ENCODE assay signal across 36 cellular contexts in genomic region chr1:20836230-20836629, GRCh38.
"Had no signal": no experiment of that assay in that cellular context is flagged by ENCODE, and none has a peak within 500 bp of the region (broad histone marks: within the 10 kb centered on the region; RNA-seq: fewer than 3 reads in every experiment).

No MANE protein-coding gene starts in this region.

- H3K4me1 ChIP-seq: ascending aorta had no signal

- H3K27me3 Mint-ChIP-seq: activated CD4-positive, alpha-beta memory T cell treated with anti-CD3 and anti-CD28 coated beads, Interleukin-2, amount 10 ng/mL, durations not matched to agents 7 days and 5 days; activated CD4-positive, alpha-beta T cell treated with anti-CD3 and anti-CD28 coated beads for 36 hours; activated CD4-positive, alpha-beta T cell treated with anti-CD3 and anti-CD28 coated beads, Interleukin-2, amount 10 ng/mL, durations not matched to agents 7 days and 5 days; activated CD8-positive, alpha-beta memory T cell treated with anti-CD3 and anti-CD28 coated beads, Interleukin-2, amount 10 ng/mL, durations not matched to agents 7 days and 5 days; activated naive CD8-positive, alpha-beta T cell; activated naive CD8-positive, alpha-beta T cell treated with anti-CD3 and anti-CD28 coated beads, Interleukin-2, amount 10 ng/mL, durations not matched to agents 7 days and 5 days; activated naive CD8-positive, alpha-beta T cell treated with anti-CD3 and anti-CD28 coated beads, Interleukin-2, amount 50 U/mL, for 24 hours; activated T-cell treated with anti-CD3 and anti-CD28 coated beads, Interleukin-2, amount 50 U/mL, for 24 hours; brain; central memory CD8-positive, alpha-beta T cell; T-cell; T-helper 17 cell had no signal

- H3K27ac Mint-ChIP-seq: activated CD4-positive, alpha-beta memory T cell treated with anti-CD3 and anti-CD28 coated beads, Interleukin-2, amount 10 ng/mL, durations not matched to agents 7 days and 5 days; activated CD4-positive, alpha-beta T cell treated with anti-CD3 and anti-CD28 coated beads for 36 hours; activated CD4-positive, alpha-beta T cell treated with anti-CD3 and anti-CD28 coated beads, Interleukin-2, amount 10 ng/mL, durations not matched to agents 7 days and 5 days; activated CD8-positive, alpha-beta memory T cell treated with anti-CD3 and anti-CD28 coated beads, Interleukin-2, amount 10 ng/mL, durations not matched to agents 7 days and 5 days; activated CD8-positive, alpha-beta T cell treated with anti-CD3 and anti-CD28 coated beads, Interleukin-2, amount 10 ng/mL, durations not matched to agents 7 days and 5 days; activated naive CD8-positive, alpha-beta T cell; activated naive CD8-positive, alpha-beta T cell treated with anti-CD3 and anti-CD28 coated beads, Interleukin-2, amount 10 ng/mL, durations not matched to agents 7 days and 5 days; activated naive CD8-positive, alpha-beta T cell treated with anti-CD3 and anti-CD28 coated beads, Interleukin-2, amount 50 U/mL, for 24 hours; activated T-cell treated with anti-CD3 and anti-CD28 coated beads, Interleukin-2, amount 50 U/mL, for 24 hours; activated T-helper 2 cell treated with anti-CD3 and anti-CD28 coated beads, Interferon-gamma antibody, Interleukin-2, Interleukin-4, amounts not matched to agents 10 μg/mL and 5 μg/mL and 100 μg/mL, durations not matched to agents 14 hours and 24 hours and 36 hours; brain; T-cell; T-helper 17 cell had no signal

- H3K27me3 ChIP-seq: ascending aorta, cardiac muscle cell had no signal

- FAIRE-seq: bronchial epithelial cell, TTC549 had no signal

- DNase-seq: activated CD4-positive, alpha-beta memory T cell treated with anti-CD3 and anti-CD28 coated beads, Interleukin-2, amount 10 ng/mL, durations not matched to agents 7 days and 5 days; activated CD4-positive, alpha-beta T cell treated with anti-CD3 and anti-CD28 coated beads for 1 hour; activated CD4-positive, alpha-beta T cell treated with anti-CD3 and anti-CD28 coated beads for 36 hours; activated CD4-positive, alpha-beta T cell treated with anti-CD3 and anti-CD28 coated beads for 48 hours; activated CD4-positive, alpha-beta T cell treated with anti-CD3 and anti-CD28 coated beads, Interleukin-2, amount 10 ng/mL, durations not matched to agents 7 days and 5 days; activated CD4-positive, alpha-beta T cell treated with anti-CD3 and anti-CD28 coated beads, Interleukin-2, amount 50 U/mL, for 48 hours; activated CD4-positive, CD25-positive, alpha-beta regulatory T cell; activated CD8-positive, alpha-beta memory T cell treated with anti-CD3 and anti-CD28 coated beads for 24 hours; activated CD8-positive, alpha-beta memory T cell treated with anti-CD3 and anti-CD28 coated beads, Interleukin-2, amount 10 ng/mL, durations not matched to agents 7 days and 5 days; activated CD8-positive, alpha-beta memory T cell treated with anti-CD3 and anti-CD28 coated beads, Interleukin-2, amount 50 U/mL, for 48 hours; activated CD8-positive, alpha-beta T cell treated with anti-CD3 and anti-CD28 coated beads, Interleukin-2, amount 10 ng/mL, durations not matched to agents 7 days and 5 days; activated effector memory CD4-positive, alpha-beta T cell treated with Interleukin-2 at 50 U/mL for 16 hours; activated gamma-delta T cell; activated naive CD4-positive, alpha-beta T cell treated with anti-CD3 and anti-CD28 coated beads, Interleukin-2, amount 50 U/mL, for 16 hours; activated naive CD4-positive, alpha-beta T cell treated with Interleukin-2 at 50 U/mL for 16 hours; activated naive CD8-positive, alpha-beta T cell treated with anti-CD3 and anti-CD28 coated beads, Interleukin-2, amount 10 ng/mL, durations not matched to agents 7 days and 5 days; activated naive CD8-positive, alpha-beta T cell treated with anti-CD3 and anti-CD28 coated beads, Interleukin-2, amount 50 U/mL, for 24 hours; activated T-cell treated with anti-CD3 and anti-CD28 coated beads, Interleukin-2, amount 50 U/mL, for 24 hours; activated T-cell treated with anti-CD3 and anti-CD28 coated beads, Interleukin-2, amount 50 U/mL, for 48 hours; amygdala; anterior cingulate cortex; caudate nucleus; cerebellar nuclear complex; T-cell; T-helper 17 cell; T-helper 9 cell had no signal

- H3K4me3 Mint-ChIP-seq: activated CD4-positive, alpha-beta memory T cell treated with anti-CD3 and anti-CD28 coated beads, Interleukin-2, amount 10 ng/mL, durations not matched to agents 7 days and 5 days; activated CD4-positive, alpha-beta T cell treated with anti-CD3 and anti-CD28 coated beads for 36 hours; activated CD4-positive, alpha-beta T cell treated with anti-CD3 and anti-CD28 coated beads, Interleukin-2, amount 10 ng/mL, durations not matched to agents 7 days and 5 days; activated CD8-positive, alpha-beta memory T cell treated with anti-CD3 and anti-CD28 coated beads, Interleukin-2, amount 10 ng/mL, durations not matched to agents 7 days and 5 days; activated CD8-positive, alpha-beta T cell treated with anti-CD3 and anti-CD28 coated beads, Interleukin-2, amount 10 ng/mL, durations not matched to agents 7 days and 5 days; activated naive CD8-positive, alpha-beta T cell; activated naive CD8-positive, alpha-beta T cell treated with anti-CD3 and anti-CD28 coated beads, Interleukin-2, amount 10 ng/mL, durations not matched to agents 7 days and 5 days; activated naive CD8-positive, alpha-beta T cell treated with anti-CD3 and anti-CD28 coated beads, Interleukin-2, amount 50 U/mL, for 24 hours; activated T-cell treated with anti-CD3 and anti-CD28 coated beads, Interleukin-2, amount 50 U/mL, for 24 hours; brain; central memory CD8-positive, alpha-beta T cell; T-cell; T-helper 17 cell had no signal

- H3K9me3 ChIP-seq: ascending aorta had no signal

- H3K9me3 Mint-ChIP-seq: activated CD4-positive, alpha-beta memory T cell treated with anti-CD3 and anti-CD28 coated beads, Interleukin-2, amount 10 ng/mL, durations not matched to agents 7 days and 5 days; activated CD4-positive, alpha-beta T cell treated with anti-CD3 and anti-CD28 coated beads, Interleukin-2, amount 10 ng/mL, durations not matched to agents 7 days and 5 days; activated naive CD8-positive, alpha-beta T cell treated with anti-CD3 and anti-CD28 coated beads, Interleukin-2, amount 50 U/mL, for 24 hours; activated T-cell treated with anti-CD3 and anti-CD28 coated beads, Interleukin-2, amount 50 U/mL, for 24 hours; activated T-helper 2 cell treated with anti-CD3 and anti-CD28 coated beads, Interferon-gamma antibody, Interleukin-2, Interleukin-4, amounts not matched to agents 10 μg/mL and 5 μg/mL and 100 μg/mL, durations not matched to agents 14 hours and 24 hours and 36 hours; central memory CD8-positive, alpha-beta T cell; T-cell had no signal

- H3K27ac ChIP-seq: ascending aorta, cardiac muscle cell, VCaP had no signal

- H3K4me3 ChIP-seq: ascending aorta, cardiac muscle cell had no signal

- ATAC-seq: activated CD4-positive, alpha-beta T cell treated with anti-CD3 and anti-CD28 coated beads for 36 hours; activated CD4-positive, CD25-positive, alpha-beta regulatory T cell treated with anti-CD3 and anti-CD28 coated beads, Interleukin-2, amount 50 U/mL, for 24 hours; activated CD8-positive, alpha-beta memory T cell treated with anti-CD3 and anti-CD28 coated beads, Interleukin-2, amount 10 ng/mL, durations not matched to agents 7 days and 5 days; activated CD8-positive, alpha-beta T cell treated with anti-CD3 and anti-CD28 coated beads, Interleukin-2, amount 10 ng/mL, durations not matched to agents 7 days and 5 days; activated naive CD8-positive, alpha-beta T cell treated with anti-CD3 and anti-CD28 coated beads, Interleukin-2, amount 50 U/mL, for 24 hours; T-cell; T-helper 17 cell had no signal

- H3K4me1 Mint-ChIP-seq: activated CD4-positive, alpha-beta memory T cell treated with anti-CD3 and anti-CD28 coated beads, Interleukin-2, amount 10 ng/mL, durations not matched to agents 7 days and 5 days; activated CD4-positive, alpha-beta T cell treated with anti-CD3 and anti-CD28 coated beads for 36 hours; activated CD4-positive, alpha-beta T cell treated with anti-CD3 and anti-CD28 coated beads, Interleukin-2, amount 10 ng/mL, durations not matched to agents 7 days and 5 days; activated CD8-positive, alpha-beta memory T cell treated with anti-CD3 and anti-CD28 coated beads, Interleukin-2, amount 10 ng/mL, durations not matched to agents 7 days and 5 days; activated naive CD8-positive, alpha-beta T cell treated with anti-CD3 and anti-CD28 coated beads, Interleukin-2, amount 10 ng/mL, durations not matched to agents 7 days and 5 days; activated naive CD8-positive, alpha-beta T cell treated with anti-CD3 and anti-CD28 coated beads, Interleukin-2, amount 50 U/mL, for 24 hours; central memory CD8-positive, alpha-beta T cell; T-cell; T-helper 17 cell had no signal
